13 cellular contexts compared by ENCODE assay signal in the genomic region with DNA sequence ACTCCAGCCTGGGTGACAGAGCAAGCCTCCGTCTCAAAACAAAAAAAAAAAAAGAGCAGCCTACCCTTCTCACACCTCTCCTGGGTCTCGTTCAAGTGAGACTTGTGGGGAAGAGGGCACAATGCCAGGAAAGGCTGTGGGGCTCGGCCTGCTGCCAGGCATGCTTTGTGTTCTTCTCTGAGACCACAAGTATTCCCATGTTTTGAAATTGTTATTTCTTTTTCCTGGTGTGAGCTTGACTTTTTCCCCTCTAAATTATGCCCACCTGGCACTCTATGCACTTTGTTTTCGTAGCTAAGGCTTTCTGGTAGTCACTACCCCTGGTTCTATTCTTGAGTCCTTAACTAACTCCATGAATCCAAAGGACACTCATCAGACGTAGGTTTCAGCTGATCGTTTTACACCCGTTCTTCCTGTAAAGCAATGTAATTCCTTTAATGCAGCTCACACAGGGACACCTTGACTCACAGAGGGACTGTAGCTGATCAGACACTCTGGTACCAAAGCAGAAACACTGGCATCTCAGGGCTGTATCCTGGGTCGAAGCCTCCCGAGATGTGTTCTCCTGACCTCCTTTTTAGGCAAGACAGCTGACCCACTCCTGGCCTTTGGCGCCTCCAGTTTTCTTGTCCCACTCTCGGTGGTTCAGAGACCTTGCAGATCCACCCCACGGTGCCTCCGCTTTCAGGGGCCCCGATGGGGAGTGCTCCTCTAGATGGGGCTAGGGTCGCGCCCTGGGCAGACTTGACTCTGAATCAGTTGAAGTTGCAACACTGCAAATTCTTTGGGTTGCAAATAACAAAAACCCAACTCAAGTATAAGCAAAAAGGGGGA.
DNase-seq lines count a peak whose midpoint lies in the region; ATAC-seq, FAIRE-seq and TF ChIP-seq lines count a peak whose summit lies in the region.
"Had no signal": no experiment of that assay in that cellular context is flagged by ENCODE, and none has a peak within 500 bp of the region (broad histone marks: within the 10 kb centered on the region; RNA-seq: fewer than 3 reads in every experiment).

No MANE protein-coding gene starts in this region.

- H3K27ac ChIP-seq in endothelial cell of umbilical vein (ENCODE audit: insufficient read depth, low read depth, low read length) (no peak overlapping the region), endodermal cell (ENCODE audit: low read depth, low read length) (no peak overlapping the region)

- H3K36me3 Mint-ChIP-seq in endodermal cell (ENCODE audit: low read depth): no peaks in the 10 kb centered on the region
- H3K36me3 Mint-ChIP-seq in effector memory CD8-positive, alpha-beta T cell (ENCODE audit: insufficient read depth): no peaks in the 10 kb centered on the region
- H3K36me3 Mint-ChIP-seq in natural killer cell treated with Interleukin-12 subunit alpha and Interleukin-12 subunit beta and Interleukin-15 and Interleukin-18, amount 100 ng/mL, for 72 hours: no peaks in the 10 kb centered on the region

- ATAC-seq in effector memory CD8-positive, alpha-beta T cell (replicated peaks): no peak
- ATAC-seq in natural killer cell treated with Interleukin-12 subunit alpha and Interleukin-12 subunit beta and Interleukin-15 and Interleukin-18, amount 100 ng/mL, for 72 hours: no peak
- ATAC-seq: activated naive CD8-positive, alpha-beta T cell treated with anti-CD3 and anti-CD28 coated beads, Interleukin-2, amount 50 U/mL, for 24 hours had no signal

- no peaks in the 10 kb centered on the region for H3K27me3 ChIP-seq in endothelial cell of umbilical vein (ENCODE audit: control insufficient read depth in 2 of 2, insufficient read depth in 2 of 2, low read length in 2 of 2)
- no peaks in the 10 kb centered on the region for H3K27me3 ChIP-seq in endodermal cell (ENCODE audit: control insufficient read depth, insufficient read depth, low read length, poor library complexity, severe bottlenecking)

- peaks cover 5% of the 10 kb centered on the region for H3K9me3 Mint-ChIP-seq in endodermal cell
- no peaks in the 10 kb centered on the region for H3K9me3 Mint-ChIP-seq in effector memory CD8-positive, alpha-beta T cell
- peaks cover 3% of the 10 kb centered on the region for H3K9me3 Mint-ChIP-seq in natural killer cell treated with Interleukin-12 subunit alpha and Interleukin-12 subunit beta and Interleukin-15 and Interleukin-18, amount 100 ng/mL, for 72 hours
- H3K9me3 Mint-ChIP-seq: activated CD4-positive, alpha-beta T cell treated with anti-CD3 and anti-CD28 coated beads, Interleukin-2, amount 10 ng/mL, durations not matched to agents 7 days and 5 days had no signal

- H3K4me2 ChIP-seq in endothelial cell of umbilical vein (ENCODE audit: insufficient read depth, low read length): no peak overlapping the region

- peak; percentile 6 to 32 for DNase-seq in NCI-H2081 (lab: John Stamatoyannopoulos, UW)
- DNase-seq in NCI-H2081 treated with DMSO at 0.1 percent for 48 hours (lab: John Stamatoyannopoulos, UW): no peak
- DNase-seq in NCI-H2171 treated with DMSO at 0.1 percent for 48 hours (lab: John Stamatoyannopoulos, UW): peak; percentile 57
- peak; percentile 61 for DNase-seq in endothelial cell of umbilical vein (ENCODE audit: low read depth, low spot score)
- DNase-seq in smooth muscle cell of the brain vasculature (ENCODE audit: low read depth, low spot score): peak; percentile 71
- no peak for DNase-seq in endodermal cell
- no peak for DNase-seq in effector memory CD8-positive, alpha-beta T cell
- no peak for DNase-seq in natural killer cell treated with Interleukin-12 subunit alpha and Interleukin-12 subunit beta and Interleukin-15 and Interleukin-18, amount 100 ng/mL, for 72 hours (ENCODE audit: low spot score)
- DNase-seq: activated CD4-positive, alpha-beta T cell treated with anti-CD3 and anti-CD28 coated beads, Interleukin-2, amount 10 ng/mL, durations not matched to agents 7 days and 5 days; activated naive CD8-positive, alpha-beta T cell treated with anti-CD3 and anti-CD28 coated beads, Interleukin-2, amount 50 U/mL, for 24 hours; MV-4-11; SIG-M5 had no signal

- WGBS in endodermal cell (ENCODE audit: insufficient coverage in 1 of 2, insufficient read length in 1 of 2), 2 experiments: 90 to 95% methylated on average over 8 to 16 of the region's 16 CpGs

- no TSS peak for BruUV-seq in endothelial cell of umbilical vein (replicated peaks; lab: Mats Ljungman, UMichigan)

- H3K9ac ChIP-seq in endothelial cell of umbilical vein (replicated peaks; ENCODE audit: extremely low read depth, insufficient read depth, low read length): no peak overlapping the region
- no peak overlapping the region for H3K9ac ChIP-seq in endodermal cell (ENCODE audit: extremely low read depth, low read length, poor library complexity, severe bottlenecking)

- no peak for TF ChIP-seq POLR2A in endothelial cell of umbilical vein (IDR thresholded peaks at IDR 0.05; ENCODE audit: low read depth, low read length)

- no peak overlapping the region for H2AFZ ChIP-seq in endothelial cell of umbilical vein (ENCODE audit: low read depth, low read length)

- no peaks in the 10 kb centered on the region for H3K9me1 ChIP-seq in endothelial cell of umbilical vein (replicated peaks; ENCODE audit: control insufficient read depth, extremely low read depth, insufficient read depth, low read length)

- no peak overlapping the region for H3K27ac Mint-ChIP-seq in endodermal cell
- H3K27ac Mint-ChIP-seq in effector memory CD8-positive, alpha-beta T cell: no peak overlapping the region
- H3K27ac Mint-ChIP-seq in natural killer cell treated with Interleukin-12 subunit alpha and Interleukin-12 subunit beta and Interleukin-15 and Interleukin-18, amount 100 ng/mL, for 72 hours: no peak overlapping the region
- H3K27ac Mint-ChIP-seq: activated CD4-positive, alpha-beta T cell treated with anti-CD3 and anti-CD28 coated beads, Interleukin-2, amount 10 ng/mL, durations not matched to agents 7 days and 5 days; activated naive CD8-positive, alpha-beta T cell treated with anti-CD3 and anti-CD28 coated beads, Interleukin-2, amount 50 U/mL, for 24 hours had no signal

- H3K4me1 Mint-ChIP-seq in endodermal cell: no peaks in the 10 kb centered on the region
- H3K4me1 Mint-ChIP-seq in effector memory CD8-positive, alpha-beta T cell (ENCODE audit: low read depth in 2 of 2): peaks cover 0 to 2% of the 10 kb centered on the region in 2 donors
- H3K4me1 Mint-ChIP-seq in natural killer cell treated with Interleukin-12 subunit alpha and Interleukin-12 subunit beta and Interleukin-15 and Interleukin-18, amount 100 ng/mL, for 72 hours (ENCODE audit: low read depth in 2 of 2): no peaks in the 10 kb centered on the region
- H3K4me1 Mint-ChIP-seq: activated CD4-positive, alpha-beta T cell treated with anti-CD3 and anti-CD28 coated beads, Interleukin-2, amount 10 ng/mL, durations not matched to agents 7 days and 5 days; activated naive CD8-positive, alpha-beta T cell treated with anti-CD3 and anti-CD28 coated beads, Interleukin-2, amount 50 U/mL, for 24 hours had no signal

- intact Hi-C loops in endothelial cell of umbilical vein (cut with micrococcal nuclease): no loop called here

- no peaks in the 10 kb centered on the region for H3K36me3 ChIP-seq in endothelial cell of umbilical vein (ENCODE audit: control insufficient read depth in 2 of 2, extremely low read depth in 1 of 2, insufficient read depth in 2 of 2, low read length in 2 of 2)
- no peaks in the 10 kb centered on the region for H3K36me3 ChIP-seq in endodermal cell (ENCODE audit: control insufficient read depth, insufficient read depth, low read length)

- TF ChIP-seq CTCF in endothelial cell of umbilical vein (IDR thresholded peaks at IDR 0.05; ENCODE audit: extremely low read depth in 1 of 2, insufficient read depth in 1 of 2, low read depth in 1 of 2, low read length in 2 of 2) (no peak), endodermal cell (conservative IDR thresholded peaks at IDR 0.05) (no peak)

- no peak overlapping the region for H3K4me3 ChIP-seq in endothelial cell of umbilical vein (replicated peaks in 1 of 3; ENCODE audit: insufficient read depth in 1 of 3, low read depth in 1 of 3, low read length in 3 of 3)
- no peak overlapping the region for H3K4me3 ChIP-seq in endodermal cell (ENCODE audit: low read length)

- H4K20me1 ChIP-seq in endothelial cell of umbilical vein (replicated peaks; ENCODE audit: control insufficient read depth, extremely low read depth, insufficient read depth, low read length): no peaks in the 10 kb centered on the region

- dilution Hi-C loops in endothelial cell of umbilical vein (cut with MboI; ENCODE audit: extremely low pct_ligation_motif_present, low sequenced_read_pairs): no loop called here

- no peaks in the 10 kb centered on the region for H3K9me3 ChIP-seq in endothelial cell of umbilical vein (replicated peaks; ENCODE audit: control insufficient read depth, insufficient read depth, low read length)
- H3K9me3 ChIP-seq in endodermal cell (ENCODE audit: control insufficient read depth, low read length): no peaks in the 10 kb centered on the region

- POLR2A ChIA-PET in endothelial cell of umbilical vein (lab: Charles Lee): no interaction called here

- no peaks in the 10 kb centered on the region for H3K4me1 ChIP-seq in endothelial cell of umbilical vein (ENCODE audit: control insufficient read depth, extremely low read depth, insufficient read depth, low read length)
- H3K4me1 ChIP-seq in endodermal cell (ENCODE audit: control insufficient read depth, insufficient read depth, low read length): no peaks in the 10 kb centered on the region

- FAIRE-seq in endothelial cell of umbilical vein (lab: Jason Lieb, UNC): no peak
- FAIRE-seq: A204.1 had no signal

- peaks cover 2% of the 10 kb centered on the region for H3K27me3 Mint-ChIP-seq in endodermal cell (ENCODE audit: insufficient read depth)
- peaks cover 39 to 69% of the 10 kb centered on the region in 2 donors for H3K27me3 Mint-ChIP-seq in effector memory CD8-positive, alpha-beta T cell
- H3K27me3 Mint-ChIP-seq in natural killer cell treated with Interleukin-12 subunit alpha and Interleukin-12 subunit beta and Interleukin-15 and Interleukin-18, amount 100 ng/mL, for 72 hours: peaks cover 27% of the 10 kb centered on the region in 2 donors

- CTCF ChIA-PET in endothelial cell of umbilical vein (lab: Charles Lee): no interaction called here

- no peak overlapping the region for H3K4me3 Mint-ChIP-seq in endodermal cell
- no peak overlapping the region for H3K4me3 Mint-ChIP-seq in effector memory CD8-positive, alpha-beta T cell
- no peak overlapping the region for H3K4me3 Mint-ChIP-seq in natural killer cell treated with Interleukin-12 subunit alpha and Interleukin-12 subunit beta and Interleukin-15 and Interleukin-18, amount 100 ng/mL, for 72 hours
- H3K4me3 Mint-ChIP-seq: activated CD4-positive, alpha-beta T cell treated with anti-CD3 and anti-CD28 coated beads, Interleukin-2, amount 10 ng/mL, durations not matched to agents 7 days and 5 days; activated naive CD8-positive, alpha-beta T cell treated with anti-CD3 and anti-CD28 coated beads, Interleukin-2, amount 50 U/mL, for 24 hours had no signal

- H3K79me2 ChIP-seq in endothelial cell of umbilical vein (ENCODE audit: control insufficient read depth, insufficient read depth, low read length): no peaks in the 10 kb centered on the region

TF ChIP-seq in endothelial cell of umbilical vein, 7 proteins besides CTCF, POLR2A, EP300 and RAD21 (continues in another document):
- TF ChIP-seq EZH2 (IDR thresholded peaks at IDR 0.05; ENCODE audit: borderline replicate concordance, low read depth, low read length, severe bottlenecking) (no peak), POLR2AphosphoS5 (IDR thresholded peaks at IDR 0.05; ENCODE audit: insufficient read depth, low read depth, low read length) (no peak)

Comparison
In these comparisons a context has a peak if more than half of its experiments do, and no peak if none do; other contexts are left out.
1. DNase-seq: peak in NCI-H2081 (2 of 2), NCI-H2171 treated with DMSO at 0.1 percent for 48 hours (single experiment), endothelial cell of umbilical vein (single experiment) and smooth muscle cell of the brain vasculature (single experiment); none in NCI-H2081 treated with DMSO at 0.1 percent for 48 hours (single experiment), endodermal cell (single experiment), effector memory CD8-positive, alpha-beta T cell (0 of 3) and natural killer cell treated with Interleukin-12 subunit alpha and Interleukin-12 subunit beta and Interleukin-15 and Interleukin-18, amount 100 ng/mL, for 72 hours (single experiment).